In the genomic region with DNA sequence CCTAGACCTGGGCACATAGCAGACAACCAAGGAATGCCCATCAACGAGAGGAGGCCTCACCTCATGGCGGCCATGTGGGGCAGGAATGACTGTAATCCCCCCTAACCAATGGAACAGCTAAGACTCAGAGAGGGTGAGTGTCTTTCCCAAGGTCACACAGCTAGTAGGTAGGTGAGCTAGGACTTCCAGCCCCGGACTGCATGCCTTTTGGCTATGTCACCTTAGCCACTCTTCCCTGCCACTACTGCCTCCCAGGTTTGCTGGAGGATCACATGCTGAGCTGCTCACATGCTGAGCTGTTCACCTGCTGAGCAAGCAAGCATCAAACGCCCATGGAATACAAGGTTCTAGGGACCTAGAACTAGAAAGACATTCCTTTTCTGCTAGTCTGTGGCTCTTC, we compare ENCODE assay signal across 15 cellular contexts.
DNase-seq lines count a peak whose midpoint lies in the region; ATAC-seq and FAIRE-seq lines count a peak whose summit lies in the region.
"Had no signal": no experiment of that assay in that cellular context is flagged by ENCODE, and none has a peak within 500 bp of the region (broad histone marks: within the 10 kb centered on the region; RNA-seq: fewer than 3 reads in every experiment).

No MANE protein-coding gene starts in this region.

- ATAC-seq in GM18907 (IDR thresholded peaks at IDR 0.05; ENCODE audit: unreplicated experiment), result no peak
- ATAC-seq: HCT116 had no signal

- peak; percentile 91 for FAIRE-seq in HTR-8/SVneo (lab: Jason Lieb, UNC)
- FAIRE-seq in urothelium cell line (lab: Jason Lieb, UNC), result peak; percentile 81
- FAIRE-seq: GM12892, GM19239 had no signal

- DNase-seq in NCI-H146 (lab: John Stamatoyannopoulos, UW) (peak; percentile 23), NCI-H146 treated with DMSO at 0.1 percent for 48 hours (lab: John Stamatoyannopoulos, UW; ENCODE audit: unreplicated experiment) (no peak), HTR-8/SVneo (ENCODE audit: insufficient read length, low spot score) (no peak), kidney tubule cell (ENCODE audit: low spot score) (peak; percentile 54), urothelium cell line (ENCODE audit: low spot score) (no peak), NCI-H1694 (lab: John Stamatoyannopoulos, UW) (no peak)
- DNase-seq: AML-193; Caco-2; CD8-positive, alpha-beta memory T cell; DND-41; GDM1 had no signal

Comparison
In these comparisons a context has a peak if more than half of its experiments do, and no peak if none do; other contexts are left out.
1. DNase-seq: peak in NCI-H146 (single experiment) and kidney tubule cell (single experiment); none in NCI-H146 treated with DMSO at 0.1 percent for 48 hours (single experiment), HTR-8/SVneo (single experiment), urothelium cell line (single experiment) and NCI-H1694 (single experiment).